In the genomic region with DNA sequence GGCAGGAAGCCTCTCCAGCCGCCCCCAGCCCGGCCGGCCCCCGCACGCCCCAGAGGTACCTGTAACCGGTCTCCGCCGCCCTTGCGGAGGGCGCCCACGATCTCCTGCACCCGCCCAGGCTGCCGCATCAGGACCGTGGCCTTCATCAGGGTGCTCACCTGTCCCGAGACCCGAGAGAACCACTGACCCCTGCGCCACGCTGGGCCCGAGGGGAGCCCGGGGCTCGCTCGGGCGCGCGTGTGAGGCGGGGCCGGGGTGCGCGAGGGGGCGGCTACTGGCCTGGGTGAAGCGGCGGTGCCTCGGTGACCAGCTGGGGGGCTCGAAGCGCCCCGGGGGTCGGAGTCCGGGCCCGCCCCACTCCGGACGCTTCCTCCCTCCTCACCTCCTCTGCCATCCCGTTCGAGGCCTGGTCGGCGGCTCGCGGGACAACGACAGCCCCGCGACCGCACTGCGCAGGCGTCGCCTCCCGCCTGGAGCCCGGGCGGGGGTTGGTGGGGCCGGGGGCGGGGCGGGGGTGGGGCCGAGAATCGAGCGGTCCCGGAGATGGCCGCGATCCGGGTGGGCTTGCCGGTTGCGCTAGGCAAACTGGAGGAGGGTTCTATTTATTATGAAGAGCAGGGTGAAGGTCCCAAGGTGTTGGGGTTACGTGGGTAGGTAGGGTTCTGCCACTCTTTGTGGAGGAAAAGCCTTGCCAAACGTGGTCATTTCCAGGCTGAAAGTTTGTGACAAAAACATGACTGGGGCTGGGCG, we compare ENCODE assay signal across 1 cellular context.
A peak's percentile ranks its signal among the peaks of the same experiment; 100 is the strongest.
TF ChIP-seq lines count a peak whose summit lies in the region.

A gene (minus strand): TSS at position 433 of the 750 bp plus-strand sequence. CDS start 39 bp downstream, at position 394.

TF ChIP-seq in HepG2, 621 proteins besides CTCF, POLR2A, EP300 and RAD21 (continued from another document and continues in another):
- TF ChIP-seq, protein P1, sequence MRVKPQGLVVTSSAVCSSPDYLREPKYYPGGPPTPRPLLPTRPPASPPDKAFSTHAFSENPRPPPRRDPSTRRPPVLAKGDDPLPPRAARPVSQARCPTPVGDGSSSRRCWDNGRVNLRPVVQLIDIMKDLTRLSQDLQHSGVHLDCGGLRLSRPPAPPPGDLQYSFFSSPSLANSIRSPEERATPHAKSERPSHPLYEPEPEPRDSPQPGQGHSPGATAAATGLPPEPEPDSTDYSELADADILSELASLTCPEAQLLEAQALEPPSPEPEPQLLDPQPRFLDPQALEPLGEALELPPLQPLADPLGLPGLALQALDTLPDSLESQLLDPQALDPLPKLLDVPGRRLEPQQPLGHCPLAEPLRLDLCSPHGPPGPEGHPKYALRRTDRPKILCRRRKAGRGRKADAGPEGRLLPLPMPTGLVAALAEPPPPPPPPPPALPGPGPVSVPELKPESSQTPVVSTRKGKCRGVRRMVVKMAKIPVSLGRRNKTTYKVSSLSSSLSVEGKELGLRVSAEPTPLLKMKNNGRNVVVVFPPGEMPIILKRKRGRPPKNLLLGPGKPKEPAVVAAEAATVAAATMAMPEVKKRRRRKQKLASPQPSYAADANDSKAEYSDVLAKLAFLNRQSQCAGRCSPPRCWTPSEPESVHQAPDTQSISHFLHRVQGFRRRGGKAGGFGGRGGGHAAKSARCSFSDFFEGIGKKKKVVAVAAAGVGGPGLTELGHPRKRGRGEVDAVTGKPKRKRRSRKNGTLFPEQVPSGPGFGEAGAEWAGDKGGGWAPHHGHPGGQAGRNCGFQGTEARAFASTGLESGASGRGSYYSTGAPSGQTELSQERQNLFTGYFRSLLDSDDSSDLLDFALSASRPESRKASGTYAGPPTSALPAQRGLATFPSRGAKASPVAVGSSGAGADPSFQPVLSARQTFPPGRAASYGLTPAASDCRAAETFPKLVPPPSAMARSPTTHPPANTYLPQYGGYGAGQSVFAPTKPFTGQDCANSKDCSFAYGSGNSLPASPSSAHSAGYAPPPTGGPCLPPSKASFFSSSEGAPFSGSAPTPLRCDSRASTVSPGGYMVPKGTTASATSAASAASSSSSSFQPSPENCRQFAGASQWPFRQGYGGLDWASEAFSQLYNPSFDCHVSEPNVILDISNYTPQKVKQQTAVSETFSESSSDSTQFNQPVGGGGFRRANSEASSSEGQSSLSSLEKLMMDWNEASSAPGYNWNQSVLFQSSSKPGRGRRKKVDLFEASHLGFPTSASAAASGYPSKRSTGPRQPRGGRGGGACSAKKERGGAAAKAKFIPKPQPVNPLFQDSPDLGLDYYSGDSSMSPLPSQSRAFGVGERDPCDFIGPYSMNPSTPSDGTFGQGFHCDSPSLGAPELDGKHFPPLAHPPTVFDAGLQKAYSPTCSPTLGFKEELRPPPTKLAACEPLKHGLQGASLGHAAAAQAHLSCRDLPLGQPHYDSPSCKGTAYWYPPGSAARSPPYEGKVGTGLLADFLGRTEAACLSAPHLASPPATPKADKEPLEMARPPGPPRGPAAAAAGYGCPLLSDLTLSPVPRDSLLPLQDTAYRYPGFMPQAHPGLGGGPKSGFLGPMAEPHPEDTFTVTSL (CRISPR knock-in tag; IDR thresholded peaks at IDR 0.05; ENCODE audit: borderline replicate concordance) = 0 out of 2 replicates have a peak, but pooled peaks have one; percentile 2
- TF ChIP-seq SSRP1 (CRISPR knock-in tag; IDR thresholded peaks at IDR 0.05) = no peak
- TF ChIP-seq TRIM24 (CRISPR knock-in tag; IDR thresholded peaks at IDR 0.05) = no peak
- TF ChIP-seq FOXA3 (CRISPR knock-in tag; IDR thresholded peaks at IDR 0.05) = no peak
- peak; percentile 69; the same call in 1 of the 2 replicates for TF ChIP-seq ETV6 (CRISPR knock-in tag; conservative IDR thresholded peaks at IDR 0.05)
- no peak for TF ChIP-seq ZNF850 (CRISPR knock-in tag; conservative IDR thresholded peaks at IDR 0.05)
- TF ChIP-seq, protein P2, sequence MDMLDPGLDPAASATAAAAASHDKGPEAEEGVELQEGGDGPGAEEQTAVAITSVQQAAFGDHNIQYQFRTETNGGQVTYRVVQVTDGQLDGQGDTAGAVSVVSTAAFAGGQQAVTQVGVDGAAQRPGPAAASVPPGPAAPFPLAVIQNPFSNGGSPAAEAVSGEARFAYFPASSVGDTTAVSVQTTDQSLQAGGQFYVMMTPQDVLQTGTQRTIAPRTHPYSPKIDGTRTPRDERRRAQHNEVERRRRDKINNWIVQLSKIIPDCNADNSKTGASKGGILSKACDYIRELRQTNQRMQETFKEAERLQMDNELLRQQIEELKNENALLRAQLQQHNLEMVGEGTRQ (IDR thresholded peaks at IDR 0.05; ENCODE audit: low read depth, low read length) = no peak
- TF ChIP-seq, protein P2 (CRISPR knock-in tag; IDR thresholded peaks at IDR 0.05; ENCODE audit: borderline replicate concordance) = no peak
- TF ChIP-seq, protein P3, sequence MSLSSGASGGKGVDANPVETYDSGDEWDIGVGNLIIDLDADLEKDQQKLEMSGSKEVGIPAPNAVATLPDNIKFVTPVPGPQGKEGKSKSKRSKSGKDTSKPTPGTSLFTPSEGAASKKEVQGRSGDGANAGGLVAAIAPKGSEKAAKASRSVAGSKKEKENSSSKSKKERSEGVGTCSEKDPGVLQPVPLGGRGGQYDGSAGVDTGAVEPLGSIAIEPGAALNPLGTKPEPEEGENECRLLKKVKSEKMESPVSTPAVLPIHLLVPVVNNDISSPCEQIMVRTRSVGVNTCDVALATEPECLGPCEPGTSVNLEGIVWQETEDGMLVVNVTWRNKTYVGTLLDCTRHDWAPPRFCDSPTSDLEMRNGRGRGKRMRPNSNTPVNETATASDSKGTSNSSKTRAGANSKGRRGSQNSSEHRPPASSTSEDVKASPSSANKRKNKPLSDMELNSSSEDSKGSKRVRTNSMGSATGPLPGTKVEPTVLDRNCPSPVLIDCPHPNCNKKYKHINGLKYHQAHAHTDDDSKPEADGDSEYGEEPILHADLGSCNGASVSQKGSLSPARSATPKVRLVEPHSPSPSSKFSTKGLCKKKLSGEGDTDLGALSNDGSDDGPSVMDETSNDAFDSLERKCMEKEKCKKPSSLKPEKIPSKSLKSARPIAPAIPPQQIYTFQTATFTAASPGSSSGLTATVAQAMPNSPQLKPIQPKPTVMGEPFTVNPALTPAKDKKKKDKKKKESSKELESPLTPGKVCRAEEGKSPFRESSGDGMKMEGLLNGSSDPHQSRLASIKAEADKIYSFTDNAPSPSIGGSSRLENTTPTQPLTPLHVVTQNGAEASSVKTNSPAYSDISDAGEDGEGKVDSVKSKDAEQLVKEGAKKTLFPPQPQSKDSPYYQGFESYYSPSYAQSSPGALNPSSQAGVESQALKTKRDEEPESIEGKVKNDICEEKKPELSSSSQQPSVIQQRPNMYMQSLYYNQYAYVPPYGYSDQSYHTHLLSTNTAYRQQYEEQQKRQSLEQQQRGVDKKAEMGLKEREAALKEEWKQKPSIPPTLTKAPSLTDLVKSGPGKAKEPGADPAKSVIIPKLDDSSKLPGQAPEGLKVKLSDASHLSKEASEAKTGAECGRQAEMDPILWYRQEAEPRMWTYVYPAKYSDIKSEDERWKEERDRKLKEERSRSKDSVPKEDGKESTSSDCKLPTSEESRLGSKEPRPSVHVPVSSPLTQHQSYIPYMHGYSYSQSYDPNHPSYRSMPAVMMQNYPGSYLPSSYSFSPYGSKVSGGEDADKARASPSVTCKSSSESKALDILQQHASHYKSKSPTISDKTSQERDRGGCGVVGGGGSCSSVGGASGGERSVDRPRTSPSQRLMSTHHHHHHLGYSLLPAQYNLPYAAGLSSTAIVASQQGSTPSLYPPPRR (CRISPR knock-in tag; IDR thresholded peaks at IDR 0.05; ENCODE audit: borderline replicate concordance) = 0 out of 2 replicates have a peak, but pooled peaks have one; percentile 9
- TF ChIP-seq, protein P4, sequence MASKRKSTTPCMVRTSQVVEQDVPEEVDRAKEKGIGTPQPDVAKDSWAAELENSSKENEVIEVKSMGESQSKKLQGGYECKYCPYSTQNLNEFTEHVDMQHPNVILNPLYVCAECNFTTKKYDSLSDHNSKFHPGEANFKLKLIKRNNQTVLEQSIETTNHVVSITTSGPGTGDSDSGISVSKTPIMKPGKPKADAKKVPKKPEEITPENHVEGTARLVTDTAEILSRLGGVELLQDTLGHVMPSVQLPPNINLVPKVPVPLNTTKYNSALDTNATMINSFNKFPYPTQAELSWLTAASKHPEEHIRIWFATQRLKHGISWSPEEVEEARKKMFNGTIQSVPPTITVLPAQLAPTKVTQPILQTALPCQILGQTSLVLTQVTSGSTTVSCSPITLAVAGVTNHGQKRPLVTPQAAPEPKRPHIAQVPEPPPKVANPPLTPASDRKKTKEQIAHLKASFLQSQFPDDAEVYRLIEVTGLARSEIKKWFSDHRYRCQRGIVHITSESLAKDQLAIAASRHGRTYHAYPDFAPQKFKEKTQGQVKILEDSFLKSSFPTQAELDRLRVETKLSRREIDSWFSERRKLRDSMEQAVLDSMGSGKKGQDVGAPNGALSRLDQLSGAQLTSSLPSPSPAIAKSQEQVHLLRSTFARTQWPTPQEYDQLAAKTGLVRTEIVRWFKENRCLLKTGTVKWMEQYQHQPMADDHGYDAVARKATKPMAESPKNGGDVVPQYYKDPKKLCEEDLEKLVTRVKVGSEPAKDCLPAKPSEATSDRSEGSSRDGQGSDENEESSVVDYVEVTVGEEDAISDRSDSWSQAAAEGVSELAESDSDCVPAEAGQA (IDR thresholded peaks at IDR 0.05; ENCODE audit: low read depth) = no peak
- TF ChIP-seq, protein P4 (CRISPR knock-in tag; IDR thresholded peaks at IDR 0.05; ENCODE audit: borderline replicate concordance) = 0 out of 2 replicates have a peak, but pooled peaks have one; percentile 7
- no peak for TF ChIP-seq ZBTB8A (CRISPR knock-in tag; IDR thresholded peaks at IDR 0.05; ENCODE audit: borderline replicate concordance, low read depth)
- no peak for TF ChIP-seq NFYB (CRISPR knock-in tag; IDR thresholded peaks at IDR 0.05)
- peak; percentile 86 for TF ChIP-seq ZNF547 (CRISPR knock-in tag; IDR thresholded peaks at IDR 0.05)
- no peak for TF ChIP-seq MAFG (CRISPR knock-in tag; IDR thresholded peaks at IDR 0.05)
- TF ChIP-seq, protein P5, sequence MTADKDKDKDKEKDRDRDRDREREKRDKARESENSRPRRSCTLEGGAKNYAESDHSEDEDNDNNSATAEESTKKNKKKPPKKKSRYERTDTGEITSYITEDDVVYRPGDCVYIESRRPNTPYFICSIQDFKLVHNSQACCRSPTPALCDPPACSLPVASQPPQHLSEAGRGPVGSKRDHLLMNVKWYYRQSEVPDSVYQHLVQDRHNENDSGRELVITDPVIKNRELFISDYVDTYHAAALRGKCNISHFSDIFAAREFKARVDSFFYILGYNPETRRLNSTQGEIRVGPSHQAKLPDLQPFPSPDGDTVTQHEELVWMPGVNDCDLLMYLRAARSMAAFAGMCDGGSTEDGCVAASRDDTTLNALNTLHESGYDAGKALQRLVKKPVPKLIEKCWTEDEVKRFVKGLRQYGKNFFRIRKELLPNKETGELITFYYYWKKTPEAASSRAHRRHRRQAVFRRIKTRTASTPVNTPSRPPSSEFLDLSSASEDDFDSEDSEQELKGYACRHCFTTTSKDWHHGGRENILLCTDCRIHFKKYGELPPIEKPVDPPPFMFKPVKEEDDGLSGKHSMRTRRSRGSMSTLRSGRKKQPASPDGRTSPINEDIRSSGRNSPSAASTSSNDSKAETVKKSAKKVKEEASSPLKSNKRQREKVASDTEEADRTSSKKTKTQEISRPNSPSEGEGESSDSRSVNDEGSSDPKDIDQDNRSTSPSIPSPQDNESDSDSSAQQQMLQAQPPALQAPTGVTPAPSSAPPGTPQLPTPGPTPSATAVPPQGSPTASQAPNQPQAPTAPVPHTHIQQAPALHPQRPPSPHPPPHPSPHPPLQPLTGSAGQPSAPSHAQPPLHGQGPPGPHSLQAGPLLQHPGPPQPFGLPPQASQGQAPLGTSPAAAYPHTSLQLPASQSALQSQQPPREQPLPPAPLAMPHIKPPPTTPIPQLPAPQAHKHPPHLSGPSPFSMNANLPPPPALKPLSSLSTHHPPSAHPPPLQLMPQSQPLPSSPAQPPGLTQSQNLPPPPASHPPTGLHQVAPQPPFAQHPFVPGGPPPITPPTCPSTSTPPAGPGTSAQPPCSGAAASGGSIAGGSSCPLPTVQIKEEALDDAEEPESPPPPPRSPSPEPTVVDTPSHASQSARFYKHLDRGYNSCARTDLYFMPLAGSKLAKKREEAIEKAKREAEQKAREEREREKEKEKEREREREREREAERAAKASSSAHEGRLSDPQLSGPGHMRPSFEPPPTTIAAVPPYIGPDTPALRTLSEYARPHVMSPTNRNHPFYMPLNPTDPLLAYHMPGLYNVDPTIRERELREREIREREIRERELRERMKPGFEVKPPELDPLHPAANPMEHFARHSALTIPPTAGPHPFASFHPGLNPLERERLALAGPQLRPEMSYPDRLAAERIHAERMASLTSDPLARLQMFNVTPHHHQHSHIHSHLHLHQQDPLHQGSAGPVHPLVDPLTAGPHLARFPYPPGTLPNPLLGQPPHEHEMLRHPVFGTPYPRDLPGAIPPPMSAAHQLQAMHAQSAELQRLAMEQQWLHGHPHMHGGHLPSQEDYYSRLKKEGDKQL (CRISPR knock-in tag; IDR thresholded peaks at IDR 0.05; ENCODE audit: low read depth) = no peak
- TF ChIP-seq BORCS8-MEF2B (CRISPR knock-in tag; IDR thresholded peaks at IDR 0.05) = peak; percentile 85
- TF ChIP-seq NRL (CRISPR knock-in tag; IDR thresholded peaks at IDR 0.05; ENCODE audit: borderline replicate concordance) = peak; percentile 36; the same call in 1 of the 2 replicates
- no peak for TF ChIP-seq XBP1 (CRISPR knock-in tag; IDR thresholded peaks at IDR 0.05)
- peak; percentile 42; the same call in 1 of the 2 replicates for TF ChIP-seq ZBTB20 (CRISPR knock-in tag; IDR thresholded peaks at IDR 0.05; ENCODE audit: borderline replicate concordance, low read depth)
- no peak for TF ChIP-seq KLF9 (CRISPR knock-in tag; IDR thresholded peaks at IDR 0.05; ENCODE audit: low read depth)
- TF ChIP-seq, protein P6, sequence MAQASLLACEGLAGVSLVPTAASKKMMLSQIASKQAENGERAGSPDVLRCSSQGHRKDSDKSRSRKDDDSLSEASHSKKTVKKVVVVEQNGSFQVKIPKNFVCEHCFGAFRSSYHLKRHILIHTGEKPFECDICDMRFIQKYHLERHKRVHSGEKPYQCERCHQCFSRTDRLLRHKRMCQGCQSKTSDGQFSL (CRISPR knock-in tag; IDR thresholded peaks at IDR 0.05) = no peak
